Comparison of ENCODE assay signal across 24 cellular contexts in genomic region chr18:36300211-36300610, GRCh38. TPM values are rescaled to one million over a fixed set of nuclear protein-coding genes. Genes with fewer than 3 reads are reported as not detected.
"Had no signal": no experiment of that assay in that cellular context is flagged by ENCODE, and none has a peak within 500 bp of the region (broad histone marks: within the 10 kb centered on the region; RNA-seq: fewer than 3 reads in every experiment).

No MANE protein-coding gene starts in this region.

- H3K36me3 ChIP-seq: brain microvascular endothelial cell had no signal

- H3K4me3 ChIP-seq: SK-N-MC had no signal

- ATAC-seq: activated T-helper 17 cell treated with anti-CD3 and anti-CD28 coated beads, Interleukin-2, amount 50 U/mL, for 72 hours; T-cell had no signal

- H3K27me3 ChIP-seq: brain microvascular endothelial cell had no signal

- H3K4me2 ChIP-seq: KMS-11 had no signal

- H3K4me3 Mint-ChIP-seq: activated CD4-positive, alpha-beta memory T cell treated with anti-CD3 and anti-CD28 coated beads, Interleukin-2, amount 10 ng/mL, durations not matched to agents 7 days and 5 days; activated CD4-positive, alpha-beta T cell treated with anti-CD3 and anti-CD28 coated beads, Interleukin-2, amount 10 ng/mL, durations not matched to agents 7 days and 5 days; activated naive CD4-positive, alpha-beta T cell treated with anti-CD3 and anti-CD28 coated beads for 36 hours; activated naive CD8-positive, alpha-beta T cell; activated T-helper 17 cell treated with anti-CD3 and anti-CD28 coated beads, Interleukin-2, amount 50 U/mL, for 72 hours had no signal

- H3K27ac ChIP-seq: brain microvascular endothelial cell, KMS-11, SK-N-MC, VCaP had no signal

- H3K4me1 Mint-ChIP-seq: activated CD4-positive, alpha-beta memory T cell treated with anti-CD3 and anti-CD28 coated beads, Interleukin-2, amount 10 ng/mL, durations not matched to agents 7 days and 5 days; activated CD4-positive, alpha-beta T cell treated with anti-CD3 and anti-CD28 coated beads, Interleukin-2, amount 10 ng/mL, durations not matched to agents 7 days and 5 days; activated T-helper 17 cell treated with anti-CD3 and anti-CD28 coated beads, Interleukin-2, amount 50 U/mL, for 72 hours had no signal

- H3K27ac Mint-ChIP-seq: activated CD4-positive, alpha-beta memory T cell treated with anti-CD3 and anti-CD28 coated beads, Interleukin-2, amount 10 ng/mL, durations not matched to agents 7 days and 5 days; activated CD4-positive, alpha-beta T cell treated with anti-CD3 and anti-CD28 coated beads, Interleukin-2, amount 10 ng/mL, durations not matched to agents 7 days and 5 days; activated naive CD4-positive, alpha-beta T cell treated with anti-CD3 and anti-CD28 coated beads for 36 hours; activated naive CD8-positive, alpha-beta T cell; activated T-helper 17 cell treated with anti-CD3 and anti-CD28 coated beads, Interleukin-2, amount 50 U/mL, for 72 hours; T-cell had no signal

- H3K36me3 Mint-ChIP-seq: activated naive CD8-positive, alpha-beta T cell; T-cell had no signal

- DNase-seq: activated CD4-positive, alpha-beta memory T cell treated with anti-CD3 and anti-CD28 coated beads, Interleukin-2, amount 10 ng/mL, durations not matched to agents 7 days and 5 days; activated CD4-positive, alpha-beta T cell treated with anti-CD3 and anti-CD28 coated beads, Interleukin-2, amount 10 ng/mL, durations not matched to agents 7 days and 5 days; activated CD4-positive, CD25-positive, alpha-beta regulatory T cell; activated gamma-delta T cell; activated naive CD4-positive, alpha-beta T cell treated with anti-CD3 and anti-CD28 coated beads for 36 hours; activated T-cell treated with anti-CD3 and anti-CD28 coated beads for 4 hours; activated T-cell treated with anti-CD3 and anti-CD28 coated beads, Interleukin-2, amount 50 U/mL, for 48 hours; amygdala; brain microvascular endothelial cell; caudate nucleus; NCI-H1092; NCI-H2029; NCI-H2107; NCI-H345; NCI-H510A; NCI-H526 treated with DMSO at 0.1 percent for 48 hours; T-cell; T-helper 2 cell had no signal

- H3K9me3 Mint-ChIP-seq: activated CD4-positive, alpha-beta memory T cell treated with anti-CD3 and anti-CD28 coated beads, Interleukin-2, amount 10 ng/mL, durations not matched to agents 7 days and 5 days; activated CD4-positive, alpha-beta T cell treated with anti-CD3 and anti-CD28 coated beads, Interleukin-2, amount 10 ng/mL, durations not matched to agents 7 days and 5 days; activated naive CD4-positive, alpha-beta T cell treated with anti-CD3 and anti-CD28 coated beads for 36 hours; activated T-helper 17 cell treated with anti-CD3 and anti-CD28 coated beads, Interleukin-2, amount 50 U/mL, for 72 hours; T-cell had no signal

- H3K9ac ChIP-seq: KMS-11 had no signal

RNA-seq across cellular contexts. Expression of gene FHOD3, which starts 2.7 kb away (rescaled TPM):
- total RNA-seq: activated CD4-positive, alpha-beta memory T cell treated with anti-CD3 and anti-CD28 coated beads, Interleukin-2, amount 10 ng/mL, durations not matched to agents 7 days and 5 days; activated CD4-positive, alpha-beta T cell treated with anti-CD3 and anti-CD28 coated beads, Interleukin-2, amount 10 ng/mL, durations not matched to agents 7 days and 5 days; activated CD8-positive, alpha-beta memory T cell treated with anti-CD3 and anti-CD28 coated beads for 36 hours; activated naive CD4-positive, alpha-beta T cell treated with anti-CD3 and anti-CD28 coated beads for 36 hours; activated T-helper 17 cell treated with anti-CD3 and anti-CD28 coated beads, Interleukin-2, amount 50 U/mL, for 72 hours had no signal
